Comparison of ENCODE assay signal across 1 cellular context in genomic region chr10:33388325-33388724, GRCh38.
TF ChIP-seq lines count a peak whose summit lies in the region.

No MANE protein-coding gene starts in this region.

TF ChIP-seq in HEK293, 187 proteins besides CTCF, POLR2A, EP300 and RAD21 (continued from another document and continues in another):
- TF ChIP-seq, protein P1, sequence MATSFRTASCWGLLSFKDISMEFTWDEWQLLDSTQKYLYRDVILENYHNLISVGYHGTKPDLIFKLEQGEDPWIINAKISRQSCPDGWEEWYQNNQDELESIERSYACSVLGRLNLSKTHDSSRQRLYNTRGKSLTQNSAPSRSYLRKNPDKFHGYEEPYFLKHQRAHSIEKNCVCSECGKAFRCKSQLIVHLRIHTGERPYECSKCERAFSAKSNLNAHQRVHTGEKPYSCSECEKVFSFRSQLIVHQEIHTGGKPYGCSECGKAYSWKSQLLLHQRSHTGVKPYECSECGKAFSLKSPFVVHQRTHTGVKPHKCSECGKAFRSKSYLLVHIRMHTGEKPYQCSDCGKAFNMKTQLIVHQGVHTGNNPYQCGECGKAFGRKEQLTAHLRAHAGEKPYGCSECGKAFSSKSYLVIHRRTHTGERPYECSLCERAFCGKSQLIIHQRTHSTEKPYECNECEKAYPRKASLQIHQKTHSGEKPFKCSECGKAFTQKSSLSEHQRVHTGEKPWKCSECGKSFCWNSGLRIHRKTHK (tag by site-specific recombination; IDR thresholded peaks at IDR 0.05) = no peak
- TF ChIP-seq GLI2 (tag by site-specific recombination; IDR thresholded peaks at IDR 0.05; ENCODE audit: borderline replicate concordance, low read depth) = peak; percentile 91
- no peak for TF ChIP-seq ZNF16 (tag by site-specific recombination; IDR thresholded peaks at IDR 0.05; ENCODE audit: low read depth)
- TF ChIP-seq ZNF138 (tag by site-specific recombination; IDR thresholded peaks at IDR 0.05; ENCODE audit: borderline replicate concordance) = no peak
- no peak for TF ChIP-seq ZSCAN5A (tag by site-specific recombination; IDR thresholded peaks at IDR 0.05)
- TF ChIP-seq ZNF214 (tag by site-specific recombination; IDR thresholded peaks at IDR 0.05; ENCODE audit: borderline replicate concordance) = no peak
- TF ChIP-seq BCL11B (tag by site-specific recombination; IDR thresholded peaks at IDR 0.05; ENCODE audit: low read depth) = peak; percentile 98
- TF ChIP-seq ZNF133 (tag by site-specific recombination; IDR thresholded peaks at IDR 0.05) = no peak
- no peak for TF ChIP-seq ZFHX2 (tag by site-specific recombination; conservative IDR thresholded peaks at IDR 0.05)
- no peak for TF ChIP-seq SCRT2 (tag by site-specific recombination; IDR thresholded peaks at IDR 0.05)
- TF ChIP-seq ZFP3 (tag by site-specific recombination; IDR thresholded peaks at IDR 0.05; ENCODE audit: low read depth) = no peak
- TF ChIP-seq, protein P2, sequence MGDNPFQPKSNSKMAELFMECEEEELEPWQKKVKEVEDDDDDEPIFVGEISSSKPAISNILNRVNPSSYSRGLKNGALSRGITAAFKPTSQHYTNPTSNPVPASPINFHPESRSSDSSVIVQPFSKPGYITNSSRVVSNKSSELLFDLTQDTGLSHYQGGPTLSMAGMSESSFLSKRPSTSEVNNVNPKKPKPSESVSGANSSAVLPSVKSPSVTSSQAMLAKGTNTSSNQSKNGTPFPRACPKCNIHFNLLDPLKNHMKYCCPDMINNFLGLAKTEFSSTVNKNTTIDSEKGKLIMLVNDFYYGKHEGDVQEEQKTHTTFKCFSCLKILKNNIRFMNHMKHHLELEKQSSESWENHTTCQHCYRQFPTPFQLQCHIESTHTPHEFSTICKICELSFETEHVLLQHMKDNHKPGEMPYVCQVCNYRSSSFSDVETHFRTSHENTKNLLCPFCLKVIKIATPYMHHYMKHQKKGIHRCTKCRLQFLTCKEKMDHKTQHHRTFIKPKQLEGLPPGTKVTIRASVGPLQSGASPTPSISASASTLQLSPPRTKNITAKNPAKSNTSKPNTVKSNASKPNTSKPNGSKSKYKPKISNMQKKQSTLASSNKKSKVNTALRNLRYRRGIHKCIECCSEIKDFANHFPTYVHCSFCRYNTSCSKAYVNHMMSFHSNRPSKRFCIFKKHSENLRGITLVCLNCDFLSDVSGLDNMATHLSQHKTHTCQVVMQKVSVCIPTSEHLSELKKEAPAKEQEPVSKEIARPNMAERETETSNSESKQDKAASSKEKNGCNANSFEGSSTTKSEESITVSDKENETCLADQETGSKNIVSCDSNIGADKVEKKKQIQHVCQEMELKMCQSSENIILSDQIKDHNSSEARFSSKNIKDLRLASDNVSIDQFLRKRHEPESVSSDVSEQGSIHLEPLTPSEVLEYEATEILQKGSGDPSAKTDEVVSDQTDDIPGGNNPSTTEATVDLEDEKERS (tag by site-specific recombination; IDR thresholded peaks at IDR 0.05) = no peak
- TF ChIP-seq ZNF394 (tag by site-specific recombination; IDR thresholded peaks at IDR 0.05; ENCODE audit: borderline replicate concordance) = no peak
- TF ChIP-seq ZNF423 (tag by site-specific recombination; IDR thresholded peaks at IDR 0.05) = no peak
- no peak for TF ChIP-seq ZNF664 (tag by site-specific recombination; IDR thresholded peaks at IDR 0.05)
- TF ChIP-seq, protein P3, sequence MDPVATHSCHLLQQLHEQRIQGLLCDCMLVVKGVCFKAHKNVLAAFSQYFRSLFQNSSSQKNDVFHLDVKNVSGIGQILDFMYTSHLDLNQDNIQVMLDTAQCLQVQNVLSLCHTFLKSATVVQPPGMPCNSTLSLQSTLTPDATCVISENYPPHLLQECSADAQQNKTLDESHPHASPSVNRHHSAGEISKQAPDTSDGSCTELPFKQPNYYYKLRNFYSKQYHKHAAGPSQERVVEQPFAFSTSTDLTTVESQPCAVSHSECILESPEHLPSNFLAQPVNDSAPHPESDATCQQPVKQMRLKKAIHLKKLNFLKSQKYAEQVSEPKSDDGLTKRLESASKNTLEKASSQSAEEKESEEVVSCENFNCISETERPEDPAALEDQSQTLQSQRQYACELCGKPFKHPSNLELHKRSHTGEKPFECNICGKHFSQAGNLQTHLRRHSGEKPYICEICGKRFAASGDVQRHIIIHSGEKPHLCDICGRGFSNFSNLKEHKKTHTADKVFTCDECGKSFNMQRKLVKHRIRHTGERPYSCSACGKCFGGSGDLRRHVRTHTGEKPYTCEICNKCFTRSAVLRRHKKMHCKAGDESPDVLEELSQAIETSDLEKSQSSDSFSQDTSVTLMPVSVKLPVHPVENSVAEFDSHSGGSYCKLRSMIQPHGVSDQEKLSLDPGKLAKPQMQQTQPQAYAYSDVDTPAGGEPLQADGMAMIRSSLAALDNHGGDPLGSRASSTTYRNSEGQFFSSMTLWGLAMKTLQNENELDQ (tag by site-specific recombination; IDR thresholded peaks at IDR 0.05; ENCODE audit: low read depth) = no peak
- no peak for TF ChIP-seq ZNF146 (tag by site-specific recombination; IDR thresholded peaks at IDR 0.05)
- TF ChIP-seq ZBTB1 (tag by site-specific recombination; IDR thresholded peaks at IDR 0.05) = 0 out of 2 replicates have a peak, but pooled peaks have one; percentile 38
- no peak for TF ChIP-seq ZNF571 (tag by site-specific recombination; IDR thresholded peaks at IDR 0.05)
- no peak for TF ChIP-seq ZNF354C (tag by site-specific recombination; IDR thresholded peaks at IDR 0.05; ENCODE audit: borderline replicate concordance, low read depth)
- no peak for TF ChIP-seq ZNF514 (tag by site-specific recombination; IDR thresholded peaks at IDR 0.05)
- TF ChIP-seq, protein P4, sequence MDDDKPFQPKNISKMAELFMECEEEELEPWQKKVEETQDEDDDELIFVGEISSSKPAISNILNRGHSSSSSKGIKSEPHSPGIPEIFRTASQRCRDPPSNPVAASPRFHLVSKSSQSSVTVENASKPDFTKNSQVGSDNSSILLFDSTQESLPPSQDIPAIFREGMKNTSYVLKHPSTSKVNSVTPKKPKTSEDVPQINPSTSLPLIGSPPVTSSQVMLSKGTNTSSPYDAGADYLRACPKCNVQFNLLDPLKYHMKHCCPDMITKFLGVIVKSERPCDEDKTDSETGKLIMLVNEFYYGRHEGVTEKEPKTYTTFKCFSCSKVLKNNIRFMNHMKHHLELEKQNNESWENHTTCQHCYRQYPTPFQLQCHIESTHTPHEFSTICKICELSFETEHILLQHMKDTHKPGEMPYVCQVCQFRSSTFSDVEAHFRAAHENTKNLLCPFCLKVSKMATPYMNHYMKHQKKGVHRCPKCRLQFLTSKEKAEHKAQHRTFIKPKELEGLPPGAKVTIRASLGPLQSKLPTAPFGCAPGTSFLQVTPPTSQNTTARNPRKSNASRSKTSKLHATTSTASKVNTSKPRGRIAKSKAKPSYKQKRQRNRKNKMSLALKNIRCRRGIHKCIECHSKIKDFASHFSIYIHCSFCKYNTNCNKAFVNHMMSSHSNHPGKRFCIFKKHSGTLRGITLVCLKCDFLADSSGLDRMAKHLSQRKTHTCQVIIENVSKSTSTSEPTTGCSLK (tag by site-specific recombination; IDR thresholded peaks at IDR 0.05) = no peak
- no peak for TF ChIP-seq ZNF416 (tag by site-specific recombination; IDR thresholded peaks at IDR 0.05)
- TF ChIP-seq ZNF510 (tag by site-specific recombination; IDR thresholded peaks at IDR 0.05; ENCODE audit: insufficient replicate concordance) = peak; percentile 37
- no peak for TF ChIP-seq ZNF426 (tag by site-specific recombination; IDR thresholded peaks at IDR 0.05)
- no peak for TF ChIP-seq ZNF274 (IDR thresholded peaks at IDR 0.05; ENCODE audit: low read length)
- no peak for TF ChIP-seq ZNF274 (tag by site-specific recombination; IDR thresholded peaks at IDR 0.05; ENCODE audit: borderline replicate concordance)
- no peak for TF ChIP-seq ZNF114 (tag by site-specific recombination; IDR thresholded peaks at IDR 0.05)
- TF ChIP-seq ZNF121 (tag by site-specific recombination; IDR thresholded peaks at IDR 0.05) = no peak
- TF ChIP-seq ZNF211 (tag by site-specific recombination; IDR thresholded peaks at IDR 0.05; ENCODE audit: low read depth) = no peak
- TF ChIP-seq ZNF155 (tag by site-specific recombination; IDR thresholded peaks at IDR 0.05) = no peak
- no peak for TF ChIP-seq ZNF311 (tag by site-specific recombination; IDR thresholded peaks at IDR 0.05; ENCODE audit: borderline replicate concordance)
- peak; percentile 52; the same call in 1 of the 2 replicates for TF ChIP-seq ZNF626 (tag by site-specific recombination; IDR thresholded peaks at IDR 0.05)
- TF ChIP-seq, protein P5, sequence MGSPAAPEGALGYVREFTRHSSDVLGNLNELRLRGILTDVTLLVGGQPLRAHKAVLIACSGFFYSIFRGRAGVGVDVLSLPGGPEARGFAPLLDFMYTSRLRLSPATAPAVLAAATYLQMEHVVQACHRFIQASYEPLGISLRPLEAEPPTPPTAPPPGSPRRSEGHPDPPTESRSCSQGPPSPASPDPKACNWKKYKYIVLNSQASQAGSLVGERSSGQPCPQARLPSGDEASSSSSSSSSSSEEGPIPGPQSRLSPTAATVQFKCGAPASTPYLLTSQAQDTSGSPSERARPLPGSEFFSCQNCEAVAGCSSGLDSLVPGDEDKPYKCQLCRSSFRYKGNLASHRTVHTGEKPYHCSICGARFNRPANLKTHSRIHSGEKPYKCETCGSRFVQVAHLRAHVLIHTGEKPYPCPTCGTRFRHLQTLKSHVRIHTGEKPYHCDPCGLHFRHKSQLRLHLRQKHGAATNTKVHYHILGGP (tag by site-specific recombination; IDR thresholded peaks at IDR 0.05) = peak; percentile 82
- TF ChIP-seq, protein P6, sequence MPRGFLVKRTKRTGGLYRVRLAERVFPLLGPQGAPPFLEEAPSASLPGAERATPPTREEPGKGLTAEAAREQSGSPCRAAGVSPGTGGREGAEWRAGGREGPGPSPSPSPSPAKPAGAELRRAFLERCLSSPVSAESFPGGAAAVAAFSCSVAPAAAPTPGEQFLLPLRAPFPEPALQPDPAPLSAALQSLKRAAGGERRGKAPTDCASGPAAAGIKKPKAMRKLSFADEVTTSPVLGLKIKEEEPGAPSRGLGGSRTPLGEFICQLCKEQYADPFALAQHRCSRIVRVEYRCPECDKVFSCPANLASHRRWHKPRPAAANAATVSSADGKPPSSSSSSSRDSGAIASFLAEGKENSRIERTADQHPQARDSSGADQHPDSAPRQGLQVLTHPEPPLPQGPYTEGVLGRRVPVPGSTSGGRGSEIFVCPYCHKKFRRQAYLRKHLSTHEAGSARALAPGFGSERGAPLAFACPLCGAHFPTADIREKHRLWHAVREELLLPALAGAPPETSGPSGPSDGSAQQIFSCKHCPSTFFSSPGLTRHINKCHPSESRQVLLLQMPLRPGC (tag by site-specific recombination; IDR thresholded peaks at IDR 0.05) = peak; percentile 86
- no peak for TF ChIP-seq SALL2 (tag by site-specific recombination; IDR thresholded peaks at IDR 0.05; ENCODE audit: borderline replicate concordance)
- no peak for TF ChIP-seq ZNF48 (tag by site-specific recombination; IDR thresholded peaks at IDR 0.05)
- TF ChIP-seq ZNF404 (tag by site-specific recombination; IDR thresholded peaks at IDR 0.05) = no peak
- TF ChIP-seq PRDM4 (tag by site-specific recombination; IDR thresholded peaks at IDR 0.05) = peak; percentile 95
- TF ChIP-seq REPIN1 (tag by site-specific recombination; IDR thresholded peaks at IDR 0.05; ENCODE audit: low read depth) = 0 out of 2 replicates have a peak, but pooled peaks have one; percentile 11
- no peak for TF ChIP-seq ZNF548 (tag by site-specific recombination; IDR thresholded peaks at IDR 0.05)
- no peak for TF ChIP-seq ZFP41 (tag by site-specific recombination; IDR thresholded peaks at IDR 0.05; ENCODE audit: borderline replicate concordance)
- TF ChIP-seq ZNF302 (tag by site-specific recombination; IDR thresholded peaks at IDR 0.05; ENCODE audit: low read depth) = no peak
- no peak for TF ChIP-seq ZBTB11 (tag by site-specific recombination; conservative IDR thresholded peaks at IDR 0.05; ENCODE audit: low read depth)
- no peak for TF ChIP-seq ZNF658 (tag by site-specific recombination; IDR thresholded peaks at IDR 0.05)
